Comparison of ENCODE assay signal across 26 cellular contexts in the genomic region with DNA sequence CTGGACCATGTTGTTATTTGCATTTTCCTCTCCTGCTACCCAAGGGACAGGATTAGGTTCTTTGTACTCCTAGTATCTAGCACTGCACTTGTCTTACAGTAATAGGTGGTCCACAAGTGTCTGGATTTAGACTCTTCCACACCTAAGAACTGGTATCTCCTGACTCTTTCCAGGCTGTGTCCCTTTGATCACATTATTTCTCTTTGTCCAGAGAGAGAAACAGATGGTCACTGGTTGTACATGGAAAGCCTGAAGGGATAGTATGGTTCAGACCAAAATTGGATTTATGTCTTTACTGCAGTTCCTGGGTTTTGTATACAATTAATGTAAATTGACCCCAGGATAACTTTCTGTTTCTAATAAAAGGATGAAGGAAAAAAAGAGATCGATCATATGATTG.
DNase-seq lines count a peak whose midpoint lies in the region; ATAC-seq and TF ChIP-seq lines count a peak whose summit lies in the region.
"Had no signal": no experiment of that assay in that cellular context is flagged by ENCODE, and none has a peak within 500 bp of the region (broad histone marks: within the 10 kb centered on the region; RNA-seq: fewer than 3 reads in every experiment).

No MANE protein-coding gene starts in this region.

- 80% methylated on average over 1 of the region's 1 CpG; no CpG with 5 or more reads in 1 of the 2 experiments for WGBS in endodermal cell (ENCODE audit: insufficient coverage in 1 of 2, insufficient read length in 1 of 2), 2 experiments

- no peak overlapping the region for H3K27ac ChIP-seq in CD4-positive, CD25-positive, alpha-beta regulatory T cell (ENCODE audit: insufficient read depth, low read length, poor library complexity, severe bottlenecking)
- H3K27ac ChIP-seq in endodermal cell (ENCODE audit: low read depth, low read length) = no peak overlapping the region

- no peak overlapping the region for H3K4me3 ChIP-seq in CD4-positive, CD25-positive, alpha-beta regulatory T cell (ENCODE audit: low read depth, low read length)
- no peak overlapping the region for H3K4me3 ChIP-seq in endodermal cell (ENCODE audit: low read length)
- H3K4me3 ChIP-seq: SJSA1, tibial nerve had no signal

- no peaks in the 10 kb centered on the region for H3K9me3 ChIP-seq in CD4-positive, CD25-positive, alpha-beta regulatory T cell (ENCODE audit: control insufficient read depth in 2 of 2, low read length in 2 of 2)
- H3K9me3 ChIP-seq in endodermal cell (ENCODE audit: control insufficient read depth, low read length) = no peaks in the 10 kb centered on the region
- H3K9me3 ChIP-seq: SJSA1, tibial nerve had no signal

- no peaks in the 10 kb centered on the region for H3K4me1 ChIP-seq in CD4-positive, CD25-positive, alpha-beta regulatory T cell (ENCODE audit: control insufficient read depth, insufficient read depth, low read length, poor library complexity, severe bottlenecking)
- peaks cover 8% of the 10 kb centered on the region for H3K4me1 ChIP-seq in endodermal cell (ENCODE audit: control insufficient read depth, insufficient read depth, low read length)

- no peaks in the 10 kb centered on the region for H3K36me3 Mint-ChIP-seq in CD4-positive, CD25-positive, alpha-beta regulatory T cell
- H3K36me3 Mint-ChIP-seq in central memory CD8-positive, alpha-beta T cell (ENCODE audit: insufficient read depth) = peaks cover 4% of the 10 kb centered on the region
- no peaks in the 10 kb centered on the region for H3K36me3 Mint-ChIP-seq in endodermal cell (ENCODE audit: low read depth)
- H3K36me3 Mint-ChIP-seq: memory B cell had no signal

- H3K27me3 ChIP-seq in CD4-positive, CD25-positive, alpha-beta regulatory T cell (ENCODE audit: control insufficient read depth, insufficient read depth, low read length) = no peaks in the 10 kb centered on the region
- H3K27me3 ChIP-seq in endodermal cell (ENCODE audit: control insufficient read depth, insufficient read depth, low read length, poor library complexity, severe bottlenecking) = no peaks in the 10 kb centered on the region
- H3K27me3 ChIP-seq: SJSA1, tibial nerve had no signal

- ATAC-seq in CD4-positive, CD25-positive, alpha-beta regulatory T cell (ENCODE audit: low read depth in 2 of 2) = no peak
- ATAC-seq in central memory CD8-positive, alpha-beta T cell (replicated peaks; ENCODE audit: extremely low read depth, poor library complexity, severe bottlenecking) = no peak
- ATAC-seq in GM18498 (IDR thresholded peaks at IDR 0.05; ENCODE audit: unreplicated experiment) = no peak
- ATAC-seq: activated T-cell treated with anti-CD3 and anti-CD28 coated beads, Interleukin-2, amount 50 U/mL, for 4 hours had no signal

- no peak for DNase-seq in CD4-positive, CD25-positive, alpha-beta regulatory T cell
- peak; percentile 96 for DNase-seq in NCI-H82 treated with DMSO at 0.1 percent for 48 hours (lab: John Stamatoyannopoulos, UW; ENCODE audit: unreplicated experiment)
- no peak for DNase-seq in central memory CD8-positive, alpha-beta T cell (ENCODE audit: low spot score in 2 of 2)
- DNase-seq in pons (ENCODE audit: low spot score) = peak; percentile 56
- DNase-seq in HuH-7 (ENCODE audit: low spot score) = no peak
- no peak for DNase-seq in endodermal cell
- DNase-seq in NAMALWA (ENCODE audit: low spot score) = no peak
- DNase-seq: activated CD8-positive, alpha-beta memory T cell treated with anti-CD3 and anti-CD28 coated beads for 24 hours; activated naive CD4-positive, alpha-beta T cell; activated T-cell treated with anti-CD3 and anti-CD28 coated beads, Interleukin-2, amount 50 U/mL, for 4 hours; cortex of kidney; GDM1; KBM-7; kidney glomerular epithelial cell; MM.1S; NCI-H1436 treated with DMSO at 0.1 percent for 48 hours; NCI-H510A; occipital lobe; retina; stimulated activated CD4-positive, alpha-beta T cell treated with anti-CD3 and anti-CD28 coated beads, Interleukin-4, amount 100 ng/mL, for 24 hours; stimulated activated naive B cell treated with anti-CD40 and anti-IgM and Interleukin-4, amounts not matched to agents 10 μg/mL and 1 μg/mL and 100 μg/mL, for 72 hours had no signal

- peaks cover 0 to 39% (median 23%) of the 10 kb centered on the region in 4 donors for H3K4me1 Mint-ChIP-seq in CD4-positive, CD25-positive, alpha-beta regulatory T cell
- peaks cover 21% of the 10 kb centered on the region for H3K4me1 Mint-ChIP-seq in central memory CD8-positive, alpha-beta T cell
- peaks cover 17% of the 10 kb centered on the region for H3K4me1 Mint-ChIP-seq in endodermal cell

- no peaks in the 10 kb centered on the region for H3K27me3 Mint-ChIP-seq in CD4-positive, CD25-positive, alpha-beta regulatory T cell
- no peaks in the 10 kb centered on the region for H3K27me3 Mint-ChIP-seq in central memory CD8-positive, alpha-beta T cell
- no peaks in the 10 kb centered on the region for H3K27me3 Mint-ChIP-seq in endodermal cell (ENCODE audit: insufficient read depth)
- H3K27me3 Mint-ChIP-seq: memory B cell; stimulated activated naive B cell treated with anti-CD40 and anti-IgM and Interleukin-4, amounts not matched to agents 10 μg/mL and 1 μg/mL and 100 μg/mL, for 72 hours had no signal

- no peaks in the 10 kb centered on the region for H3K9me3 Mint-ChIP-seq in CD4-positive, CD25-positive, alpha-beta regulatory T cell
- H3K9me3 Mint-ChIP-seq in central memory CD8-positive, alpha-beta T cell = no peaks in the 10 kb centered on the region
- no peaks in the 10 kb centered on the region for H3K9me3 Mint-ChIP-seq in endodermal cell
- H3K9me3 Mint-ChIP-seq: activated T-cell treated with anti-CD3 and anti-CD28 coated beads, Interleukin-2, amount 50 U/mL, for 4 hours; memory B cell; T-helper 1 cell treated with Interleukin-12 subunit alpha and Interleukin-12 subunit beta and Interleukin-4 antibody, amounts not matched to agents 30 μg/mL and 1 μg/mL, for 36 hours had no signal

- no peak overlapping the region for H3K4me3 Mint-ChIP-seq in CD4-positive, CD25-positive, alpha-beta regulatory T cell
- no peak overlapping the region for H3K4me3 Mint-ChIP-seq in central memory CD8-positive, alpha-beta T cell
- no peak overlapping the region for H3K4me3 Mint-ChIP-seq in endodermal cell
- H3K4me3 Mint-ChIP-seq: activated T-cell treated with anti-CD3 and anti-CD28 coated beads, Interleukin-2, amount 50 U/mL, for 4 hours; memory B cell; stimulated activated naive B cell treated with anti-CD40 and anti-IgM and Interleukin-4, amounts not matched to agents 10 μg/mL and 1 μg/mL and 100 μg/mL, for 72 hours; T-helper 1 cell treated with Interleukin-12 subunit alpha and Interleukin-12 subunit beta and Interleukin-4 antibody, amounts not matched to agents 30 μg/mL and 1 μg/mL, for 36 hours had no signal

- H3K36me3 ChIP-seq in CD4-positive, CD25-positive, alpha-beta regulatory T cell (ENCODE audit: control insufficient read depth, insufficient read depth, low read length) = no peaks in the 10 kb centered on the region
- no peaks in the 10 kb centered on the region for H3K36me3 ChIP-seq in endodermal cell (ENCODE audit: control insufficient read depth, insufficient read depth, low read length)
- H3K36me3 ChIP-seq: SJSA1, tibial nerve had no signal

- peak overlapping the region in 2 of 3 donors; percentile 6 to 38 for H3K27ac Mint-ChIP-seq in CD4-positive, CD25-positive, alpha-beta regulatory T cell
- peak overlapping the region; percentile 41 for H3K27ac Mint-ChIP-seq in central memory CD8-positive, alpha-beta T cell (ENCODE audit: low read depth)
- H3K27ac Mint-ChIP-seq in endodermal cell = no peak overlapping the region
- H3K27ac Mint-ChIP-seq: memory B cell; stimulated activated naive B cell treated with anti-CD40 and anti-IgM and Interleukin-4, amounts not matched to agents 10 μg/mL and 1 μg/mL and 100 μg/mL, for 72 hours; T-helper 1 cell treated with Interleukin-12 subunit alpha and Interleukin-12 subunit beta and Interleukin-4 antibody, amounts not matched to agents 30 μg/mL and 1 μg/mL, for 36 hours had no signal

- H3K9ac ChIP-seq in endodermal cell (ENCODE audit: extremely low read depth, low read length, poor library complexity, severe bottlenecking) = no peak overlapping the region

- TF ChIP-seq CTCF in endodermal cell (conservative IDR thresholded peaks at IDR 0.05) = no peak

Comparison
In these comparisons a context has a peak if more than half of its experiments do, and no peak if none do; other contexts are left out.
1. DNase-seq: peak in NCI-H82 treated with DMSO at 0.1 percent for 48 hours (single experiment) and pons (single experiment); none in CD4-positive, CD25-positive, alpha-beta regulatory T cell (0 of 3), central memory CD8-positive, alpha-beta T cell (0 of 2), HuH-7 (single experiment), endodermal cell (single experiment) and NAMALWA (single experiment).